8 cellular contexts compared by ENCODE assay signal in the genomic region with DNA sequence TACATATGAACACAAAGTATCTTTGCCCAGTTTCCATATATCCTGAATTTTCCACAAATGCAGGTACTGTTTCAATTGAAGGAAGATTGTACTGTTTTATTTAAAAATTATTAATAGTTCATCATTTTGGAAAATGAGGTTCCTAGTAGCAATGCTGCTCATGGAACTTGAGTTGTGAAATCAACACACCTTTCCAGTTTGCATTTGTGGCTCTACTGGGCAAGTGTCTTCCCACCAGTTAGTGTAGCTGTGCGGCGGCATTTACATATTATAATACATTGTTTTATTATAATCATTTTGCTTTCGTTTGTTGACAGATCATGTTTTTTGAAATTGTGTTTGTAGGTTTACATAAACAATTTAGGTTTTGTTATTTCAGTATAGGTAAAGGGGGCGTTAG. TPM values are rescaled to one million over a fixed set of nuclear protein-coding genes. Genes with fewer than 3 reads are reported as not detected.
DNase-seq lines count a peak whose midpoint lies in the region; ATAC-seq, FAIRE-seq and TF ChIP-seq lines count a peak whose summit lies in the region.

No MANE protein-coding gene starts in this region.

- CTCF ChIA-PET in activated CD4-positive, alpha-beta T cell treated with anti-CD3 and anti-CD28 coated beads for 36 hours (lab: Charles Lee) = interaction anchor here (0.5 kb wide), 1 partner anchor 46 kb away, joined by 3 read pairs; no protein-coding TSS in a partner anchor

- intact Hi-C loops in activated CD4-positive, alpha-beta T cell treated with anti-CD3 and anti-CD28 coated beads for 36 hours (cut with DNase I, micrococcal nuclease) = loop anchor here (2.0 to 10.0 kb wide), 8 partner anchors 51 to 1227 kb away; partner anchors contain the start of genes ATP6AP2 (in 1 of the 2), CASK (in 1 of the 2) and USP9X (in 1 of the 2)
- intact Hi-C loops in activated T-helper 1 cell treated with anti-CD3 and anti-CD28 coated beads, Interleukin-12 subunit alpha, Interleukin-12 subunit beta, Interleukin-2, Interleukin-4 antibody, amounts not matched to agents 30 ng/mL and 10 ng/mL and 1 ng/mL, durations not matched to agents 14 hours and 24 hours and 36 hours (cut with micrococcal nuclease) = loop anchor here (1.0 to 10.0 kb wide), 6 partner anchors 150 to 750 kb away; partner anchors contain the start of genes ATP6AP2 and CASK

- H3K4me3 Mint-ChIP-seq in activated CD4-positive, alpha-beta T cell treated with anti-CD3 and anti-CD28 coated beads for 36 hours = peak overlapping the region; percentile 90
- H3K4me3 Mint-ChIP-seq in activated T-helper 1 cell treated with anti-CD3 and anti-CD28 coated beads, Interleukin-12 subunit alpha, Interleukin-12 subunit beta, Interleukin-2, Interleukin-4 antibody, amounts not matched to agents 30 ng/mL and 10 ng/mL and 1 ng/mL, durations not matched to agents 14 hours and 24 hours and 36 hours = peak overlapping the region; percentile 91

- H3K9me3 Mint-ChIP-seq in activated CD4-positive, alpha-beta T cell treated with anti-CD3 and anti-CD28 coated beads for 36 hours (ENCODE audit: low read depth) = no peaks in the 10 kb centered on the region
- H3K9me3 Mint-ChIP-seq in activated T-helper 1 cell treated with anti-CD3 and anti-CD28 coated beads, Interleukin-12 subunit alpha, Interleukin-12 subunit beta, Interleukin-2, Interleukin-4 antibody, amounts not matched to agents 30 ng/mL and 10 ng/mL and 1 ng/mL, durations not matched to agents 14 hours and 24 hours and 36 hours = no peaks in the 10 kb centered on the region

- peaks cover 27% of the 10 kb centered on the region for H3K36me3 Mint-ChIP-seq in activated CD4-positive, alpha-beta T cell treated with anti-CD3 and anti-CD28 coated beads for 36 hours (ENCODE audit: low read depth)
- peaks cover 14% of the 10 kb centered on the region for H3K36me3 Mint-ChIP-seq in activated T-helper 1 cell treated with anti-CD3 and anti-CD28 coated beads, Interleukin-12 subunit alpha, Interleukin-12 subunit beta, Interleukin-2, Interleukin-4 antibody, amounts not matched to agents 30 ng/mL and 10 ng/mL and 1 ng/mL, durations not matched to agents 14 hours and 24 hours and 36 hours (ENCODE audit: low read depth)

- WGBS in suprapubic skin = 67% methylated on average over 4 of the region's 4 CpGs

- no peak for TF ChIP-seq POLR2A in suprapubic skin (IDR thresholded peaks at IDR 0.05)

- POLR2A ChIA-PET in activated CD4-positive, alpha-beta T cell treated with anti-CD3 and anti-CD28 coated beads for 36 hours (lab: Charles Lee) = no interaction called here

- TF ChIP-seq CTCF in keratinocyte (optimal IDR thresholded peaks at IDR 0.05 in 1 of 3, IDR thresholded peaks at IDR 0.05 in 1 of 3, conservative IDR thresholded peaks at IDR 0.05 in 1 of 3; ENCODE audit: extremely low read depth in 1 of 3, insufficient read depth in 2 of 3, low read length in 3 of 3) = no peak
- TF ChIP-seq CTCF in suprapubic skin (IDR thresholded peaks at IDR 0.05) = no peak

- H3K79me2 ChIP-seq in keratinocyte (ENCODE audit: control insufficient read depth, insufficient read depth, low read length) = peaks cover 31% of the 10 kb centered on the region

- H3K36me3 ChIP-seq in keratinocyte (ENCODE audit: control insufficient read depth in 2 of 2, extremely low read depth in 1 of 2, insufficient read depth in 2 of 2, low read length in 2 of 2) = peaks cover 0 to 4% of the 10 kb centered on the region in 2 experiments
- no peaks in the 10 kb centered on the region for H3K36me3 ChIP-seq in suprapubic skin

- H3K27ac ChIP-seq in keratinocyte (ENCODE audit: control insufficient read depth, insufficient read depth, low read length) = peak overlapping the region; percentile 100
- peak overlapping the region; percentile 100 for H3K27ac ChIP-seq in suprapubic skin

- peak overlapping the region; percentile 96 for H3K27ac Mint-ChIP-seq in activated CD4-positive, alpha-beta T cell treated with anti-CD3 and anti-CD28 coated beads for 36 hours
- peak overlapping the region; percentile 99 for H3K27ac Mint-ChIP-seq in activated T-helper 1 cell treated with anti-CD3 and anti-CD28 coated beads, Interleukin-12 subunit alpha, Interleukin-12 subunit beta, Interleukin-2, Interleukin-4 antibody, amounts not matched to agents 30 ng/mL and 10 ng/mL and 1 ng/mL, durations not matched to agents 14 hours and 24 hours and 36 hours

- TF ChIP-seq EP300 in suprapubic skin (IDR thresholded peaks at IDR 0.05) = no peak

- H3K4me1 ChIP-seq in keratinocyte (ENCODE audit: control insufficient read depth, extremely low read depth, insufficient read depth, low read length) (peaks cover 30% of the 10 kb centered on the region), suprapubic skin (peaks cover 13% of the 10 kb centered on the region)

- H3K27me3 ChIP-seq in keratinocyte (ENCODE audit: control insufficient read depth, extremely low read depth, insufficient read depth, low read length) (no peaks in the 10 kb centered on the region), suprapubic skin (no peaks in the 10 kb centered on the region)

- DNase-seq in activated CD4-positive, alpha-beta T cell treated with anti-CD3 and anti-CD28 coated beads for 36 hours = no peak
- no peak for DNase-seq in activated CD4-positive, alpha-beta T cell treated with anti-CD3 and anti-CD28 coated beads, Interleukin-2, amount 50 U/mL, for 48 hours
- DNase-seq in activated T-helper 1 cell treated with anti-CD3 and anti-CD28 coated beads, Interleukin-12 subunit alpha, Interleukin-12 subunit beta, Interleukin-2, Interleukin-4 antibody, amounts not matched to agents 30 ng/mL and 10 ng/mL and 1 ng/mL, durations not matched to agents 14 hours and 24 hours and 36 hours (ENCODE audit: low spot score) = no peak
- DNase-seq in keratinocyte (ENCODE audit: low read depth, low spot score) = no peak
- no peak for DNase-seq in suprapubic skin (ENCODE audit: low spot score in 2 of 2)
- no peak for DNase-seq in NCI-H1092 (lab: John Stamatoyannopoulos, UW)
- no peak for DNase-seq in pons (ENCODE audit: low spot score)

- peak overlapping the region in 1 of 3 experiments; percentile 87 for H3K4me3 ChIP-seq in keratinocyte (ENCODE audit: control insufficient read depth in 2 of 3, extremely low read depth in 1 of 3, insufficient read depth in 2 of 3, low read depth in 1 of 3, low read length in 3 of 3)
- peak overlapping the region; percentile 74 for H3K4me3 ChIP-seq in suprapubic skin

- FAIRE-seq in keratinocyte (lab: Jason Lieb, UNC) = no peak

- peak overlapping the region; percentile 89 for H3K4me2 ChIP-seq in keratinocyte (ENCODE audit: control insufficient read depth, extremely low read depth, insufficient read depth, low read depth, low read length)

- H2AFZ ChIP-seq in keratinocyte (ENCODE audit: control insufficient read depth, low read length) = peak overlapping the region; percentile 11

- peaks cover 13% of the 10 kb centered on the region for H3K4me1 Mint-ChIP-seq in activated CD4-positive, alpha-beta T cell treated with anti-CD3 and anti-CD28 coated beads for 36 hours
- H3K4me1 Mint-ChIP-seq in activated T-helper 1 cell treated with anti-CD3 and anti-CD28 coated beads, Interleukin-12 subunit alpha, Interleukin-12 subunit beta, Interleukin-2, Interleukin-4 antibody, amounts not matched to agents 30 ng/mL and 10 ng/mL and 1 ng/mL, durations not matched to agents 14 hours and 24 hours and 36 hours (ENCODE audit: low read depth) = peaks cover 26% of the 10 kb centered on the region

- H3K27me3 Mint-ChIP-seq in activated CD4-positive, alpha-beta T cell treated with anti-CD3 and anti-CD28 coated beads for 36 hours = no peaks in the 10 kb centered on the region
- peaks cover 5% of the 10 kb centered on the region for H3K27me3 Mint-ChIP-seq in activated T-helper 1 cell treated with anti-CD3 and anti-CD28 coated beads, Interleukin-12 subunit alpha, Interleukin-12 subunit beta, Interleukin-2, Interleukin-4 antibody, amounts not matched to agents 30 ng/mL and 10 ng/mL and 1 ng/mL, durations not matched to agents 14 hours and 24 hours and 36 hours (ENCODE audit: insufficient read depth)

- no peak for ATAC-seq in activated CD4-positive, alpha-beta T cell treated with anti-CD3 and anti-CD28 coated beads for 36 hours
- ATAC-seq in GM19324 (IDR thresholded peaks at IDR 0.05; ENCODE audit: low FRiP score, unreplicated experiment) = no peak

- H3K9me1 ChIP-seq in keratinocyte (ENCODE audit: control insufficient read depth, extremely low read depth, insufficient read depth, low read length) = no peaks in the 10 kb centered on the region

- peak overlapping the region; percentile 100 for H3K9ac ChIP-seq in keratinocyte (ENCODE audit: control insufficient read depth, extremely low read depth, insufficient read depth, low read length)

- H3K9me3 ChIP-seq in keratinocyte (ENCODE audit: control insufficient read depth, low read depth, low read length) (no peaks in the 10 kb centered on the region), suprapubic skin (no peaks in the 10 kb centered on the region)

- H4K20me1 ChIP-seq in keratinocyte (ENCODE audit: control insufficient read depth, extremely low read depth, insufficient read depth, low read length) = peaks cover 23% of the 10 kb centered on the region

- dilution Hi-C loops in keratinocyte (cut with MboI; ENCODE audit: extremely low pct_ligation_motif_present, low sequenced_read_pairs) = no loop called here

RNA-seq across cellular contexts. Expression of gene DDX3X, which starts 2.0 kb away (rescaled TPM):
- total RNA-seq in activated CD4-positive, alpha-beta T cell treated with anti-CD3 and anti-CD28 coated beads for 36 hours = 100 to 1,000 TPM; 118 to 207 TPM
- total RNA-seq in activated T-helper 1 cell treated with anti-CD3 and anti-CD28 coated beads, Interleukin-12 subunit alpha, Interleukin-12 subunit beta, Interleukin-2, Interleukin-4 antibody, amounts not matched to agents 30 ng/mL and 10 ng/mL and 1 ng/mL, durations not matched to agents 14 hours and 24 hours and 36 hours = 312 and 337 TPM in 2 replicates
- 83.2 to 127 TPM (median 98.1 TPM) in 3 replicates for polyA plus RNA-seq in keratinocyte
- polyA plus RNA-seq in keratinocyte (2011; ENCODE audit: low read depth) = 557 TPM
- 54.7 and 75.1 TPM in 2 replicates for polyA plus RNA-seq in keratinocyte (2011; cell fraction: cytosol; rRNA removed)
- polyA plus RNA-seq in keratinocyte (2011; cell fraction: nucleus; rRNA removed) = 95.3 and 148 TPM in 2 replicates
- polyA plus RNA-seq in keratinocyte (2012; ENCODE audit: low replicate concordance) = 149 and 182 TPM in 2 replicates
- polyA minus RNA-seq in keratinocyte = 58.7 to 160 TPM (median 143 TPM) in 3 replicates
- 88.8 TPM for polyA minus RNA-seq in keratinocyte (2011; cell fraction: cytosol; rRNA and poly(A)+ RNA removed)
- 134 and 234 TPM in 2 replicates for polyA minus RNA-seq in keratinocyte (2011; cell fraction: nucleus; rRNA and poly(A)+ RNA removed)
- total RNA-seq in suprapubic skin = 100 to 1,000 TPM; 161 to 383 (median 228) TPM
